25 cellular contexts compared by ENCODE assay signal in the genomic region with DNA sequence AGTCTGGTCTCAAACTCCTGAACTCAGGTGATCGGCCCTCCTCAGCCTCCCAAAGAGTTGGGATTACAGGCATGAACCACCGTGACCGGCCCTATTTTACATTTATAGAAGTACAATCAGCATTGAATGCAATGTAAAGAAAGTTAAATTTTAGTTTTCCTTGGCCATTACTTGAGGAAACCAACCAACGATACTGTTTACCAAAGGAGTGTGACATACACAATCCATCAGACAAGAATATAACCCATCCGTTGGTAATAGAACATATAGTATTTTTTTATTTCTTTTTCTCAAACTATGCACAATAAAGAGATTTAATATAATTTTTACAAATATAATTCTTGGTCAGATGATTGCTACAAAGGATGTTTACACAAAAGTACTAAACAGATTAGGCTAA.
A peak's percentile ranks its signal among the peaks of the same experiment; 100 is the strongest.
DNase-seq lines count a peak whose midpoint lies in the region; ATAC-seq, FAIRE-seq and TF ChIP-seq lines count a peak whose summit lies in the region.
"Had no signal": no experiment of that assay in that cellular context is flagged by ENCODE, and none has a peak within 500 bp of the region (broad histone marks: within the 10 kb centered on the region; RNA-seq: fewer than 3 reads in every experiment).

No MANE protein-coding gene starts in this region.

- peak overlapping the region; percentile 45; the same call in 1 of the 2 replicates for H3K4ac ChIP-seq in IMR-90 (ENCODE audit: low read depth, low read length)

- no peak overlapping the region for H3K4me3 Mint-ChIP-seq in activated CD8-positive, alpha-beta T cell treated with anti-CD3 and anti-CD28 coated beads for 36 hours
- H3K4me3 Mint-ChIP-seq: B cell; CD4-positive, alpha-beta T cell; CD8-positive, alpha-beta T cell had no signal

- BruUV-seq in IMR-90 (replicated peaks; lab: Mats Ljungman, UMichigan), result no TSS peak

- H2BK5ac ChIP-seq in IMR-90 (ENCODE audit: low read depth, low read length, poor library complexity, severe bottlenecking), result no peak overlapping the region

- peaks cover 9% of the 10 kb centered on the region for H3K27me3 Mint-ChIP-seq in activated CD8-positive, alpha-beta T cell treated with anti-CD3 and anti-CD28 coated beads for 36 hours

- CTCF ChIA-PET in IMR-90 (lab: Yijun Ruan, JAX), result no interaction called here
- CTCF ChIA-PET in activated CD8-positive, alpha-beta T cell treated with anti-CD3 and anti-CD28 coated beads for 36 hours (lab: Charles Lee), result no interaction called here

- intact Hi-C loops in IMR-90 (cut with micrococcal nuclease), result loop anchor here (10.0 kb wide), 1 partner anchor 192 kb away; no protein-coding TSS in a partner anchor
- intact Hi-C loops in mucosa of descending colon (cut with DNase I, micrococcal nuclease), result no loop called here
- intact Hi-C loops in activated CD8-positive, alpha-beta T cell treated with anti-CD3 and anti-CD28 coated beads for 36 hours (cut with micrococcal nuclease), result no loop called here

- no peak for TF ChIP-seq POLR2A in IMR-90 (IDR thresholded peaks at IDR 0.05; ENCODE audit: low read depth, low read length)

- H3K79me1 ChIP-seq in IMR-90 (ENCODE audit: low read depth in 1 of 2, low read length in 2 of 2), result no peaks in the 10 kb centered on the region

- H3K36me3 ChIP-seq in IMR-90 (ENCODE audit: control insufficient read depth, insufficient read depth, low read length) (no peaks in the 10 kb centered on the region), keratinocyte (ENCODE audit: control insufficient read depth in 2 of 2, extremely low read depth in 1 of 2, insufficient read depth in 2 of 2, low read length in 2 of 2) (no peaks in the 10 kb centered on the region), mucosa of descending colon (ENCODE audit: low read depth) (no peaks in the 10 kb centered on the region)
- H3K36me3 ChIP-seq: BLaER1 treated with 17β-estradiol and CSF1 and Interleukin-3, amounts not matched to agents 10 nM and 100 nM had no signal

- 0 out of 2 replicates have a peak overlapping the region, but pooled peaks have one; percentile 76 for H3K14ac ChIP-seq in IMR-90 (replicated peaks; ENCODE audit: low read depth, low read length)

- H3K4me3 ChIP-seq in IMR-90 (ENCODE audit: insufficient read depth, low read depth, low read length), result no peak overlapping the region
- no peak overlapping the region for H3K4me3 ChIP-seq in keratinocyte (ENCODE audit: control insufficient read depth in 2 of 3, extremely low read depth in 1 of 3, insufficient read depth in 2 of 3, low read depth in 1 of 3, low read length in 3 of 3)
- no peak overlapping the region for H3K4me3 ChIP-seq in mucosa of descending colon
- H3K4me3 ChIP-seq: A549; BLaER1 treated with 17β-estradiol and CSF1 and Interleukin-3, amounts not matched to agents 10 nM and 100 nM; GM12878 had no signal

- H3K4me1 ChIP-seq in IMR-90 (ENCODE audit: control insufficient read depth, insufficient read depth, low read length), result peaks cover 4% of the 10 kb centered on the region
- peaks cover 21% of the 10 kb centered on the region for H3K4me1 ChIP-seq in keratinocyte (ENCODE audit: control insufficient read depth, extremely low read depth, insufficient read depth, low read length)
- H3K4me1 ChIP-seq in mucosa of descending colon (ENCODE audit: low read depth), result peaks cover 4% of the 10 kb centered on the region
- H3K4me1 ChIP-seq: A549 had no signal

- ATAC-seq in IMR-90 (ENCODE audit: low read depth), result no peak
- peak; percentile 64 for ATAC-seq in mucosa of descending colon
- no peak for ATAC-seq in activated CD8-positive, alpha-beta T cell treated with anti-CD3 and anti-CD28 coated beads for 36 hours
- ATAC-seq: A549; CD8-positive, alpha-beta T cell; GM12878 had no signal

- no peaks in the 10 kb centered on the region for H3K36me3 Mint-ChIP-seq in activated CD8-positive, alpha-beta T cell treated with anti-CD3 and anti-CD28 coated beads for 36 hours (ENCODE audit: low read depth)
- H3K36me3 Mint-ChIP-seq: CD8-positive, alpha-beta T cell had no signal

- no peaks in the 10 kb centered on the region for H3K9me3 Mint-ChIP-seq in activated CD8-positive, alpha-beta T cell treated with anti-CD3 and anti-CD28 coated beads for 36 hours
- H3K9me3 Mint-ChIP-seq: CD4-positive, alpha-beta T cell had no signal

- H3K27ac Mint-ChIP-seq in activated CD8-positive, alpha-beta T cell treated with anti-CD3 and anti-CD28 coated beads for 36 hours, result no peak overlapping the region
- H3K27ac Mint-ChIP-seq: B cell; CD4-positive, alpha-beta T cell; CD8-positive, alpha-beta T cell had no signal

- peak; percentile 13 for FAIRE-seq in keratinocyte (lab: Jason Lieb, UNC)
- FAIRE-seq: A549, GM12878, GM12892, GM18507 had no signal

- H3K23ac ChIP-seq in IMR-90 (ENCODE audit: low read depth, low read length), result no peak overlapping the region

- H3K4me2 ChIP-seq in IMR-90 (ENCODE audit: low read depth, low read length) (no peak overlapping the region), keratinocyte (ENCODE audit: control insufficient read depth, extremely low read depth, insufficient read depth, low read depth, low read length) (no peak overlapping the region)
- H3K4me2 ChIP-seq: A549; BLaER1 treated with 17β-estradiol and CSF1 and Interleukin-3, amounts not matched to agents 10 nM and 100 nM had no signal

- 0 out of 2 replicates have a peak overlapping the region, but pooled peaks have one; percentile 16 for H2BK120ac ChIP-seq in IMR-90 (ENCODE audit: low read depth, low read length)

- in situ Hi-C loops in IMR-90 (cut with MboI; ENCODE audit: low sequenced_read_pairs), result no loop called here

- H3K9ac ChIP-seq in IMR-90 (ENCODE audit: low read depth, low read length), result no peak overlapping the region
- H3K9ac ChIP-seq in keratinocyte (ENCODE audit: control insufficient read depth, extremely low read depth, insufficient read depth, low read length), result peak overlapping the region; percentile 36
- H3K9ac ChIP-seq: BLaER1 treated with 17β-estradiol and CSF1 and Interleukin-3, amounts not matched to agents 10 nM and 100 nM had no signal

- H3K27me3 ChIP-seq in IMR-90 (ENCODE audit: control insufficient read depth, insufficient read depth, low read length), result no peaks in the 10 kb centered on the region
- no peaks in the 10 kb centered on the region for H3K27me3 ChIP-seq in keratinocyte (ENCODE audit: control insufficient read depth, extremely low read depth, insufficient read depth, low read length)
- H3K27me3 ChIP-seq: BLaER1 treated with 17β-estradiol and CSF1 and Interleukin-3, amounts not matched to agents 10 nM and 100 nM had no signal

- H4K91ac ChIP-seq in IMR-90 (ENCODE audit: insufficient read depth, low read depth, low read length), result peak overlapping the region; percentile 30; the same call in 1 of the 2 replicates

- H3K27ac ChIP-seq in IMR-90 (ENCODE audit: insufficient read depth, low read length) (no peak overlapping the region), epithelial cell of prostate (peak overlapping the region; percentile 66), keratinocyte (ENCODE audit: control insufficient read depth, insufficient read depth, low read length) (peak overlapping the region; percentile 89)
- H3K27ac ChIP-seq: 22Rv1; A549; BLaER1 treated with 17β-estradiol and CSF1 and Interleukin-3, amounts not matched to agents 10 nM and 100 nM; C4-2B had no signal

- H3K9me3 ChIP-seq in IMR-90 (ENCODE audit: control insufficient read depth, insufficient read depth, low read length) (0 out of 2 replicates have a peak, but pooled peaks cover 2% of the 10 kb centered on the region), keratinocyte (ENCODE audit: control insufficient read depth, low read depth, low read length) (peaks cover 5% of the 10 kb centered on the region), mucosa of descending colon (no peaks in the 10 kb centered on the region)
- H3K9me3 ChIP-seq: BLaER1 treated with 17β-estradiol and CSF1 and Interleukin-3, amounts not matched to agents 10 nM and 100 nM had no signal

- peak overlapping the region in 1 of 2 experiments; percentile 5; a peak in 1 of 4 replicates for H4K8ac ChIP-seq in IMR-90 (ENCODE audit: low read depth in 2 of 2, low read length in 2 of 2)

- dilution Hi-C loops in IMR-90 (cut with HindIII; ENCODE audit: low sequenced_read_pairs, unreplicated experiment) (no loop called here), keratinocyte (cut with MboI; ENCODE audit: extremely low pct_ligation_motif_present, low sequenced_read_pairs) (no loop called here)

- H2AFZ ChIP-seq in IMR-90 (replicated peaks; ENCODE audit: low read length, poor library complexity) (no peak overlapping the region), keratinocyte (ENCODE audit: control insufficient read depth, low read length) (no peak overlapping the region)

- TF ChIP-seq RAD21 in IMR-90 (IDR thresholded peaks at IDR 0.05; ENCODE audit: low read length), result no peak

- H2AK9ac ChIP-seq in IMR-90 (replicated peaks; ENCODE audit: low read depth, low read length, poor library complexity), result no peak overlapping the region

- H2BK15ac ChIP-seq in IMR-90 (ENCODE audit: low read depth, low read length), result 0 out of 3 replicates have a peak overlapping the region, but pooled peaks have one; percentile 15

- WGBS in IMR-90 (ENCODE audit: extremely low coverage in 2 of 2, insufficient read length in 1 of 2), 2 experiments, result no CpG with 5 or more reads among the region's 5 CpGs

- no peak for DNase-seq in IMR-90
- no peak for DNase-seq in epithelial cell of prostate (ENCODE audit: low read depth, low spot score)
- no peak for DNase-seq in keratinocyte (ENCODE audit: low read depth, low spot score)
- DNase-seq in mucosa of descending colon, result peak in 1 of 3 donors; percentile 21
- no peak for DNase-seq in activated CD8-positive, alpha-beta T cell treated with anti-CD3 and anti-CD28 coated beads for 36 hours
- DNase-seq in NCI-H510A (lab: John Stamatoyannopoulos, UW), result no peak
- DNase-seq in NCI-H187 treated with DMSO at 0.1 percent for 48 hours (lab: John Stamatoyannopoulos, UW), result no peak
- DNase-seq: AML-193; CD4-positive, alpha-beta T cell; CD8-positive, alpha-beta T cell; DMS 273 treated with DMSO at 0.1 percent for 48 hours; DMS153; DMS53; DMS79; DND-41; EL; GDM1 had no signal

- no peak for TF ChIP-seq CTCF in IMR-90 (conservative IDR thresholded peaks at IDR 0.05; ENCODE audit: low read depth, low read length)
- no peak for TF ChIP-seq CTCF in keratinocyte (optimal IDR thresholded peaks at IDR 0.05 in 1 of 3, IDR thresholded peaks at IDR 0.05 in 1 of 3, conservative IDR thresholded peaks at IDR 0.05 in 1 of 3; ENCODE audit: extremely low read depth in 1 of 3, insufficient read depth in 2 of 3, low read length in 3 of 3)
- TF ChIP-seq CTCF in mucosa of descending colon (IDR thresholded peaks at IDR 0.05), result no peak
- TF ChIP-seq CTCF in activated CD8-positive, alpha-beta T cell treated with anti-CD3 and anti-CD28 coated beads for 36 hours (IDR thresholded peaks at IDR 0.05), result no peak

- no peak overlapping the region for H2BK20ac ChIP-seq in IMR-90 (ENCODE audit: low read depth, low read length)

- H2AK5ac ChIP-seq in IMR-90 (ENCODE audit: low read depth, low read length), result no peak overlapping the region

- H3K9me1 ChIP-seq in IMR-90 (ENCODE audit: insufficient read depth, low read length) (no peaks in the 10 kb centered on the region), keratinocyte (ENCODE audit: control insufficient read depth, extremely low read depth, insufficient read depth, low read length) (no peaks in the 10 kb centered on the region)

- no peaks in the 10 kb centered on the region for H4K20me1 ChIP-seq in IMR-90 (ENCODE audit: insufficient read depth, low read length)
- no peaks in the 10 kb centered on the region for H4K20me1 ChIP-seq in keratinocyte (ENCODE audit: control insufficient read depth, extremely low read depth, insufficient read depth, low read length)
- H4K20me1 ChIP-seq: BLaER1 treated with 17β-estradiol and CSF1 and Interleukin-3, amounts not matched to agents 10 nM and 100 nM had no signal

- H3K4me1 Mint-ChIP-seq in activated CD8-positive, alpha-beta T cell treated with anti-CD3 and anti-CD28 coated beads for 36 hours (ENCODE audit: low read depth), result no peaks in the 10 kb centered on the region
- H3K4me1 Mint-ChIP-seq: B cell had no signal

- no peak overlapping the region for H3K56ac ChIP-seq in IMR-90 (ENCODE audit: extremely low read depth, insufficient read depth, low read length)

- H4K5ac ChIP-seq in IMR-90 (ENCODE audit: low read depth, low read length), result peak overlapping the region; percentile 66; the same call in 1 of the 2 replicates

- POLR2A ChIA-PET in IMR-90 (lab: Charles Lee; ENCODE audit: unreplicated experiment), result no interaction called here
- POLR2A ChIA-PET in activated CD8-positive, alpha-beta T cell treated with anti-CD3 and anti-CD28 coated beads for 36 hours (lab: Charles Lee), result no interaction called here

- 0 out of 2 replicates have a peak overlapping the region, but pooled peaks have one; percentile 58 for H3K18ac ChIP-seq in IMR-90 (ENCODE audit: low read depth, low read length)

- no peaks in the 10 kb centered on the region for H3K79me2 ChIP-seq in keratinocyte (ENCODE audit: control insufficient read depth, insufficient read depth, low read length)
